Comparison of ENCODE assay signal across 30 cellular contexts in the genomic region with DNA sequence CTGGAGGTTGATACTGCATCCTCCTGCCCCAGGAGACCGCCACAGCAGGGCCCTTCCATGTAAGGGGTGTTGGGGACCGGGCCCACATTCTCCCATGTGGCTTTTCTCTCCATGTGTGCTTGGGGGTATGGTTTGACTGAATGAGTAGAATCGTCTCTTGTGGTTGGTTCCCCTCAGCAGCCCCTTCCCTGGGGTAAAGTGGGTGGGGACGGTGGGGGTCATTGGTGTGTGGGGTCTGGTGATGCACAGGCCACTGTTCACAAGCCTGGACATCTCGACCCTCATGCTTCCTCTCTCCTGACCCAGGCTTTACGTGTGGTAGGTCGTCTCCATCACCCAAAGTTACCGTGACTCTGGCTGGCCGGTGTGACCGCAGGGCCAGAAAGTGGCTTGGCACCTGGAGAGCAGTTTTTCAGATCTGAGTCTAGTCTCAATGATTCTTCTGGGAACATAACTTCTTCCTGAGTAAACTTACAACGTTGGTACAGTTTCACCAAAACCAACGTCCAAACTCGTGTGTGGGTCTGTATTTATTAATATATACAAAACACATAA.
"Had no signal": no experiment of that assay in that cellular context is flagged by ENCODE, and none has a peak within 500 bp of the region (broad histone marks: within the 10 kb centered on the region; RNA-seq: fewer than 3 reads in every experiment).

No MANE protein-coding gene starts in this region.

- H3K4me2 ChIP-seq: neural progenitor cell had no signal

- H3K4me1 Mint-ChIP-seq: immature natural killer cell, mesothelial cell of epicardium, natural killer cell, neural progenitor cell had no signal

- H3K27me3 ChIP-seq: left lung, neural progenitor cell, neutrophil, right atrium auricular region, right lobe of liver, suprapubic skin, tibial artery, upper lobe of right lung, uterus had no signal

- H3K4me1 ChIP-seq: left lung, neural progenitor cell, parathyroid adenoma, right atrium auricular region, right lobe of liver, suprapubic skin, tibial artery, upper lobe of right lung, uterus had no signal

- H3K27me3 Mint-ChIP-seq: naive B cell; progenitor cell of endocrine pancreas; stimulated activated naive CD8-positive, alpha-beta T cell treated with anti-CD3 and anti-CD28 coated beads, Interleukin-15, Interleukin-2, amounts not matched to agents 100 ng/mL and 50 ng/mL, for 24 hours had no signal

- H2AFZ ChIP-seq: neural progenitor cell, parathyroid adenoma had no signal

- ATAC-seq: left colon; left lung; natural killer cell; right lobe of liver; stimulated activated effector memory CD8-positive, alpha-beta T cell treated with anti-CD3 and anti-CD28 coated beads, Interleukin-12 subunit alpha, Interleukin-12 subunit beta, amount 100 ng/mL, for 72 hours; upper lobe of right lung had no signal

- H3K4me3 ChIP-seq: left lung, lung, neural progenitor cell, right atrium auricular region, right lobe of liver, skin epidermis, suprapubic skin, thoracic aorta, tibial artery, upper lobe of right lung, uterus had no signal

- H3K9ac ChIP-seq: neural progenitor cell, parathyroid adenoma had no signal

- H3K4me3 Mint-ChIP-seq: immature natural killer cell; mesothelial cell of epicardium; naive B cell; natural killer cell; nephron progenitor cell; neural progenitor cell; stimulated activated effector memory CD8-positive, alpha-beta T cell treated with anti-CD3 and anti-CD28 coated beads, Interleukin-12 subunit alpha, Interleukin-12 subunit beta, amount 100 ng/mL, for 72 hours; stimulated activated naive CD8-positive, alpha-beta T cell treated with anti-CD3 and anti-CD28 coated beads, Interleukin-15, Interleukin-2, amounts not matched to agents 100 ng/mL and 50 ng/mL, for 24 hours had no signal

- H3K27ac Mint-ChIP-seq: immature natural killer cell; mesothelial cell of epicardium; natural killer cell; nephron progenitor cell; neural progenitor cell; progenitor cell of endocrine pancreas; stimulated activated effector memory CD8-positive, alpha-beta T cell treated with anti-CD3 and anti-CD28 coated beads, Interleukin-12 subunit alpha, Interleukin-12 subunit beta, amount 100 ng/mL, for 72 hours; stimulated activated naive CD8-positive, alpha-beta T cell treated with anti-CD3 and anti-CD28 coated beads, Interleukin-15, Interleukin-2, amounts not matched to agents 100 ng/mL and 50 ng/mL, for 24 hours had no signal

- FAIRE-seq: islet of Langerhans, kidney had no signal

- H3K36me3 ChIP-seq: neural progenitor cell, uterus had no signal

- H3K9me3 ChIP-seq: left lung, neutrophil, right atrium auricular region, right lobe of liver, suprapubic skin, thoracic aorta, tibial artery, upper lobe of right lung, uterus had no signal

- DNase-seq: hypothalamus; immature natural killer cell; kidney; left colon; mesendoderm; naive B cell; natural killer cell; nephron progenitor cell; occipital lobe; right lobe of liver; stimulated activated CD4-positive, alpha-beta T cell treated with anti-CD3 and anti-CD28 coated beads, Interleukin-4, amount 100 ng/mL, for 24 hours; stimulated activated naive CD4-positive, alpha-beta T cell; tibial artery; trophoblast cell; uterus had no signal

- H3K27ac ChIP-seq: left lung, neural progenitor cell, neutrophil, parathyroid adenoma, right atrium auricular region, right lobe of liver, skin epidermis, suprapubic skin, thoracic aorta, tibial artery, upper lobe of right lung, uterus had no signal

- H3K79me2 ChIP-seq: parathyroid adenoma had no signal

- H3K9me3 Mint-ChIP-seq: immature natural killer cell; mesothelial cell of epicardium; naive B cell; natural killer cell; nephron progenitor cell; neural progenitor cell; stimulated activated effector memory CD8-positive, alpha-beta T cell treated with anti-CD3 and anti-CD28 coated beads, Interleukin-12 subunit alpha, Interleukin-12 subunit beta, amount 100 ng/mL, for 72 hours; stimulated activated naive CD8-positive, alpha-beta T cell treated with anti-CD3 and anti-CD28 coated beads, Interleukin-15, Interleukin-2, amounts not matched to agents 100 ng/mL and 50 ng/mL, for 24 hours had no signal
